Comparison of ENCODE assay signal across 22 cellular contexts in genomic region chr11:71910775-71911174, GRCh38. TPM values are rescaled to one million over a fixed set of nuclear protein-coding genes. Genes with fewer than 3 reads are reported as not detected.
"Had no signal": no experiment of that assay in that cellular context is flagged by ENCODE, and none has a peak within 500 bp of the region (broad histone marks: within the 10 kb centered on the region; RNA-seq: fewer than 3 reads in every experiment).

No MANE protein-coding gene starts in this region.

RNA-seq across cellular contexts. Expression of gene DEFB131B, which starts 32.5 kb away (rescaled TPM):
- total RNA-seq: heart right ventricle, kidney, left colon, left lung, liver, lower lobe of right lung, mammary epithelial cell, mesothelial cell of epicardium, mononuclear cell, natural killer cell, occipital lobe, osteocyte, posterior vena cava, psoas muscle, sigmoid colon, spleen, subcutaneous adipose tissue, suprapubic skin, thoracic aorta, ureter, uterus had no signal
- polyA plus RNA-seq: heart right ventricle, liver, mammary epithelial cell, psoas muscle, sigmoid colon, small intestine, spleen had no signal
